Comparison of ENCODE assay signal across 8 cellular contexts in the genomic region with DNA sequence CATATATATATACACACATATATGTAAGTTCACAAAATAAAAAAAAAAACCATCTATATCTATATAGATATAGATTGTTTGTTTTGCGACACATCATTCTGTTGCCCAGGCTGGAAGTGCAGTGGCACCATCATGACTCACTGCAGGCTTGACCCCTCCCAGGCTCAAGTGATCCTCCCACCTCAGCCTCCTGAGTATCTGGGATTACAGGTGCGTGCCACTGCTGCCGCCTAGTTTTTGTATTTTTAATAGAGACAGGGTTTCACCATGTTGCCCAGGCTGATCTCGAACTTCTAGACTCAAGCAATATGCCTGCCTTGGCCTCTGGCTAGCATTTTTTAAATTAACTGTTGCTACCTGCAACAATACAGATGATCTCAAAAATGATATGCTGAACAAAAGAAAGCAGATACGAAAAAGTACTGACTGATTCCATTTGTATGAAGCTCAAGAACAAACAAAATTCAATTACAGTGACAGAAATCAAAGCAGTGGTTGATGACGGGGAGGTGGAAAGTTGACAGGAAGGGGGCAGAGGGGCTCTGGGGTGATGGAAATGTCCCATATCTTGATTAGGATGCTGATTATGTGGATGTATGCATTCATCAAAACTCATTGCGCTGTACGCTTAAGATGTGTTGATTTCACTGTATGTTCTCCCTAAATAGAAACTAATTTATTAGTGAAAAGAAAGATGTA. TPM values are rescaled to one million over a fixed set of nuclear protein-coding genes. Genes with fewer than 3 reads are reported as not detected.
DNase-seq lines count a peak whose midpoint lies in the region; ATAC-seq, FAIRE-seq and TF ChIP-seq lines count a peak whose summit lies in the region.

No MANE protein-coding gene starts in this region.

- WGBS in aorta, 2 donors = 87 to 91% methylated on average over 8 of the region's 8 CpGs

- peak overlapping the region; percentile 99 for H3K27ac ChIP-seq in Panc1 (ENCODE audit: low read length)
- peak overlapping the region in 1 of 2 donors; percentile 28 for H3K27ac ChIP-seq in aorta (ENCODE audit: low read depth in 1 of 2, low read length in 2 of 2)

- H3K4me3 ChIP-seq in Panc1 (ENCODE audit: low read depth in 2 of 2, low read length in 2 of 2) (peak overlapping the region; percentile 22 to 39), bronchial epithelial cell (ENCODE audit: low read depth, low read length) (no peak overlapping the region), aorta (ENCODE audit: low read length in 2 of 2) (no peak overlapping the region)

- no peaks in the 10 kb centered on the region for H3K9me3 ChIP-seq in Panc1 (ENCODE audit: control insufficient read depth, insufficient read depth, low read depth, low read length)
- no peaks in the 10 kb centered on the region for H3K9me3 ChIP-seq in aorta (ENCODE audit: control insufficient read depth, low read length)

- peaks cover 5% of the 10 kb centered on the region for H3K36me3 Mint-ChIP-seq in stimulated activated naive CD8-positive, alpha-beta T cell treated with anti-CD3 and anti-CD28 coated beads, Interleukin-15, Interleukin-2, amounts not matched to agents 100 ng/mL and 50 ng/mL, for 24 hours (ENCODE audit: low read depth)

- ATAC-seq in Panc1 (peak; percentile 71), aorta (ENCODE audit: low FRiP score) (no peak)

- H3K27me3 ChIP-seq in Panc1 (ENCODE audit: control insufficient read depth, insufficient read depth, low read length) (no peaks in the 10 kb centered on the region), bronchial epithelial cell (ENCODE audit: control insufficient read depth, insufficient read depth, low read length) (no peaks in the 10 kb centered on the region), aorta (ENCODE audit: control insufficient read depth in 1 of 2, insufficient read depth in 2 of 2, low read length in 1 of 2) (no peaks in the 10 kb centered on the region)

- peak overlapping the region; percentile 98 for H3K27ac Mint-ChIP-seq in stimulated activated naive CD8-positive, alpha-beta T cell treated with anti-CD3 and anti-CD28 coated beads, Interleukin-15, Interleukin-2, amounts not matched to agents 100 ng/mL and 50 ng/mL, for 24 hours

- in situ Hi-C loops in Panc1 (cut with HindIII; ENCODE audit: low pct_unique_long_range_greater_than_20kb, low sequenced_read_pairs) = no loop called here

- CTCF ChIA-PET in Panc1 (lab: Charles Lee) = interaction anchor here (0.6 kb wide), 2 partner anchors 12 to 177 kb away, joined by 3 to 4 read pairs; no protein-coding TSS in a partner anchor

- H3K4me1 Mint-ChIP-seq in stimulated activated naive CD8-positive, alpha-beta T cell treated with anti-CD3 and anti-CD28 coated beads, Interleukin-15, Interleukin-2, amounts not matched to agents 100 ng/mL and 50 ng/mL, for 24 hours (ENCODE audit: low read depth) = peaks cover 84% of the 10 kb centered on the region

- DNase-seq in activated T-cell treated with anti-CD3 and anti-CD28 coated beads for 4 hours (peak; percentile 17), Panc1 (ENCODE audit: low read depth, low spot score) (peak; percentile 82), bronchial epithelial cell (ENCODE audit: low read depth) (peak; percentile 93), anterior cingulate cortex (lab: John Stamatoyannopoulos, UW) (no peak), aorta (no peak), T1000 (lab: John Stamatoyannopoulos, UW) (no peak)
- no peak for DNase-seq in activated T-cell treated with anti-CD3 and anti-CD28 coated beads, Interleukin-2, amount 50 U/mL, for 48 hours

- H3K9me3 Mint-ChIP-seq in stimulated activated naive CD8-positive, alpha-beta T cell treated with anti-CD3 and anti-CD28 coated beads, Interleukin-15, Interleukin-2, amounts not matched to agents 100 ng/mL and 50 ng/mL, for 24 hours = no peaks in the 10 kb centered on the region

- no peaks in the 10 kb centered on the region for H3K36me3 ChIP-seq in Panc1 (ENCODE audit: control insufficient read depth, insufficient read depth, low read length)
- H3K36me3 ChIP-seq in bronchial epithelial cell (ENCODE audit: control insufficient read depth, insufficient read depth, low read length) = no peaks in the 10 kb centered on the region
- no peaks in the 10 kb centered on the region for H3K36me3 ChIP-seq in aorta (ENCODE audit: control insufficient read depth in 1 of 2, insufficient read depth in 2 of 2, low read length in 1 of 2)

- POLR2A ChIA-PET in Panc1 (lab: Charles Lee) = interaction anchor here (0.6 to 2.1 kb wide), 3 partner anchors 11 to 112 kb away, joined by 3 to 12 read pairs (median 4); a partner anchor contains a TSS

- TF ChIP-seq CTCF in Panc1 (IDR thresholded peaks at IDR 0.05) (peak; percentile 80), bronchial epithelial cell (IDR thresholded peaks at IDR 0.05; ENCODE audit: insufficient read depth, low read length, severe bottlenecking) (peak; percentile 28)

- FAIRE-seq in bronchial epithelial cell (lab: Jason Lieb, UNC) = no peak

- peaks cover 94% of the 10 kb centered on the region for H3K4me1 ChIP-seq in Panc1 (ENCODE audit: control insufficient read depth, insufficient read depth, low read length)
- peaks cover 2 to 6% of the 10 kb centered on the region in 2 donors for H3K4me1 ChIP-seq in aorta (ENCODE audit: control insufficient read depth in 1 of 2, insufficient read depth in 2 of 2, low read length in 2 of 2)

- no peaks in the 10 kb centered on the region for H3K27me3 Mint-ChIP-seq in stimulated activated naive CD8-positive, alpha-beta T cell treated with anti-CD3 and anti-CD28 coated beads, Interleukin-15, Interleukin-2, amounts not matched to agents 100 ng/mL and 50 ng/mL, for 24 hours

- intact Hi-C loops in Panc1 (cut with micrococcal nuclease; ENCODE audit: unreplicated experiment) (loop anchor here (2.0 to 5.0 kb wide), 2 partner anchors 47 to 199 kb away; no protein-coding TSS in a partner anchor), aorta (cut with DNase I) (no loop called here)

- peak overlapping the region; percentile 81 for H3K4me3 Mint-ChIP-seq in stimulated activated naive CD8-positive, alpha-beta T cell treated with anti-CD3 and anti-CD28 coated beads, Interleukin-15, Interleukin-2, amounts not matched to agents 100 ng/mL and 50 ng/mL, for 24 hours

- no TSS peak for BruUV-seq in Panc1 (replicated peaks; lab: Mats Ljungman, UMichigan)

RNA-seq across cellular contexts. Expression of a gene that starts 49.6 kb away (rescaled TPM):
- total RNA-seq in Panc1 (2021; ENCODE audit: unreplicated experiment) = 67.1 TPM
- polyA plus RNA-seq in Panc1 (2012; ENCODE audit: insufficient read length) = 30.3 TPM
- total RNA-seq in bronchial epithelial cell = 18.4 and 50.1 TPM in 2 replicates
- 10 to 100 TPM; 77.3 to 85.5 TPM for total RNA-seq in aorta
- polyA plus RNA-seq in aorta = 10 to 100 TPM; 11.5 to 14.2 TPM

Comparison
In these comparisons a context has a peak if more than half of its experiments do, and no peak if none do; other contexts are left out.
1. DNase-seq: peak in activated T-cell treated with anti-CD3 and anti-CD28 coated beads for 4 hours (single experiment), Panc1 (single experiment) and bronchial epithelial cell (single experiment); none in activated T-cell treated with anti-CD3 and anti-CD28 coated beads, Interleukin-2, amount 50 U/mL, for 48 hours (0 of 2), anterior cingulate cortex (0 of 58), aorta (0 of 2) and T1000 (single experiment).
2. H3K4me3 ChIP-seq: peak in Panc1 (2 of 2); none in bronchial epithelial cell (single experiment) and aorta (0 of 2).